ENCODE assay signal across 20 cellular contexts in genomic region chr3:56123487-56123886, GRCh38.
A peak's percentile ranks its signal among the peaks of the same experiment; 100 is the strongest.
DNase-seq lines count a peak whose midpoint lies in the region; ATAC-seq and TF ChIP-seq lines count a peak whose summit lies in the region.
"Had no signal": no experiment of that assay in that cellular context is flagged by ENCODE, and none has a peak within 500 bp of the region (broad histone marks: within the 10 kb centered on the region; RNA-seq: fewer than 3 reads in every experiment).

No MANE protein-coding gene starts in this region.

- peak overlapping the region; percentile 82 for H3K27ac ChIP-seq in HUES48 (ENCODE audit: low read depth, low read length)
- no peak overlapping the region for H3K27ac ChIP-seq in CD4-positive, alpha-beta T cell (ENCODE audit: low read depth, low read length)
- H3K27ac ChIP-seq: RWPE1, SJSA1 had no signal

- intact Hi-C loops in CD4-positive, alpha-beta T cell (cut with DNase I, micrococcal nuclease) = no loop called here

- peaks cover 11% of the 10 kb centered on the region for H3K27me3 Mint-ChIP-seq in WTC11 (ENCODE audit: low read depth)
- H3K27me3 Mint-ChIP-seq in CD4-positive, alpha-beta T cell = no peaks in the 10 kb centered on the region
- H3K27me3 Mint-ChIP-seq: B cell; CD4-positive, CD25-positive, alpha-beta regulatory T cell had no signal

- H3K9me3 ChIP-seq in HUES48 (ENCODE audit: control insufficient read depth, insufficient read depth, low read length) = no peaks in the 10 kb centered on the region
- no peaks in the 10 kb centered on the region for H3K9me3 ChIP-seq in CD4-positive, alpha-beta T cell (ENCODE audit: control insufficient read depth, low read length)
- H3K9me3 ChIP-seq: SJSA1 had no signal

- no peak overlapping the region for H3K27ac Mint-ChIP-seq in WTC11
- no peak overlapping the region for H3K27ac Mint-ChIP-seq in CD4-positive, alpha-beta T cell
- H3K27ac Mint-ChIP-seq: B cell; CD4-positive, CD25-positive, alpha-beta regulatory T cell; IgD-negative memory B cell had no signal

- no peaks in the 10 kb centered on the region for H3K27me3 ChIP-seq in HUES48 (ENCODE audit: control insufficient read depth, insufficient read depth, low read length)
- H3K27me3 ChIP-seq in CD4-positive, alpha-beta T cell (ENCODE audit: control insufficient read depth, insufficient read depth, low read length) = no peaks in the 10 kb centered on the region
- H3K27me3 ChIP-seq: SJSA1 had no signal

- peaks cover 7% of the 10 kb centered on the region for H3K9me3 Mint-ChIP-seq in WTC11
- no peaks in the 10 kb centered on the region for H3K9me3 Mint-ChIP-seq in CD4-positive, alpha-beta T cell

- CTCF ChIA-PET in WTC11 (lab: Charles Lee) = no interaction called here
- CTCF ChIA-PET in CD4-positive, alpha-beta T cell (lab: Charles Lee) = no interaction called here

- no peaks in the 10 kb centered on the region for H3K36me3 ChIP-seq in HUES48 (ENCODE audit: control insufficient read depth, insufficient read depth, low read length)
- H3K36me3 ChIP-seq: SJSA1 had no signal

- peaks cover 50% of the 10 kb centered on the region for H3K4me1 Mint-ChIP-seq in WTC11
- no peaks in the 10 kb centered on the region for H3K4me1 Mint-ChIP-seq in CD4-positive, alpha-beta T cell (ENCODE audit: low read depth)
- H3K4me1 Mint-ChIP-seq: B cell, IgD-negative memory B cell had no signal

- no peak for TF ChIP-seq CTCF in WTC11 (IDR thresholded peaks at IDR 0.05)
- TF ChIP-seq CTCF in CD4-positive, alpha-beta T cell (IDR thresholded peaks at IDR 0.05) = no peak

- peak; percentile 97 for ATAC-seq in WTC11
- ATAC-seq in CD4-positive, alpha-beta T cell (ENCODE audit: poor library complexity) = no peak
- ATAC-seq in HG02571 (IDR thresholded peaks at IDR 0.05; ENCODE audit: unreplicated experiment) = no peak

- POLR2A ChIA-PET in WTC11 (lab: Charles Lee) = no interaction called here
- POLR2A ChIA-PET in CD4-positive, alpha-beta T cell (lab: Charles Lee) = no interaction called here

- H3K36me3 Mint-ChIP-seq in WTC11 = no peaks in the 10 kb centered on the region; the same call in 1 of the 2 replicates
- H3K36me3 Mint-ChIP-seq in CD4-positive, alpha-beta T cell (ENCODE audit: low read depth) = no peaks in the 10 kb centered on the region
- H3K36me3 Mint-ChIP-seq: CD4-positive, CD25-positive, alpha-beta regulatory T cell had no signal

- peak; percentile 37 for DNase-seq in WTC11 (ENCODE audit: low spot score)
- DNase-seq in iPS-NIHi11 (ENCODE audit: low spot score) = peak; percentile 74
- no peak for DNase-seq in Ammon's horn (ENCODE audit: low spot score)
- no peak for DNase-seq in activated naive CD4-positive, alpha-beta T cell treated with anti-CD3 and anti-CD28 coated beads, Interleukin-2, amount 50 U/mL, for 16 hours
- no peak for DNase-seq in CD4-positive, alpha-beta T cell
- DNase-seq: CD4-positive, CD25-positive, alpha-beta regulatory T cell; HCEC 1CT; Kasumi-1; MM.1S; NCI-H1105; NCI-H2029; NCI-H2171; NCI-H446 treated with DMSO at 0.1 percent for 48 hours; NCI-H748 treated with DMSO at 0.1 percent for 48 hours had no signal

- peaks cover 35% of the 10 kb centered on the region for H3K4me1 ChIP-seq in HUES48 (ENCODE audit: control insufficient read depth, insufficient read depth, low read length)

- H3K4me3 Mint-ChIP-seq in WTC11 = no peak overlapping the region
- no peak overlapping the region for H3K4me3 Mint-ChIP-seq in CD4-positive, alpha-beta T cell
- H3K4me3 Mint-ChIP-seq: B cell; CD4-positive, CD25-positive, alpha-beta regulatory T cell; IgD-negative memory B cell had no signal

- no peak overlapping the region for H3K4me3 ChIP-seq in HUES48 (ENCODE audit: low read depth, low read length)
- H3K4me3 ChIP-seq: SJSA1 had no signal

- H3K9ac ChIP-seq in HUES48 (ENCODE audit: low read depth, low read length) = no peak overlapping the region

TF ChIP-seq in WTC11, 78 proteins besides CTCF, POLR2A, EP300 and RAD21 (continues in another document):
- TF ChIP-seq NFYB (CRISPR knock-in tag; conservative IDR thresholded peaks at IDR 0.05; ENCODE audit: low read depth) (no peak), ZNF121 (CRISPR knock-in tag; IDR thresholded peaks at IDR 0.05) (no peak), TP53 (CRISPR knock-in tag; IDR thresholded peaks at IDR 0.05) (no peak), TEAD4 (CRISPR knock-in tag; IDR thresholded peaks at IDR 0.05) (no peak), OVOL2 (CRISPR knock-in tag; IDR thresholded peaks at IDR 0.05; ENCODE audit: borderline replicate concordance) (no peak), NR3C1 (CRISPR knock-in tag; conservative IDR thresholded peaks at IDR 0.05; ENCODE audit: low read depth) (no peak), ERG (CRISPR knock-in tag; IDR thresholded peaks at IDR 0.05) (no peak), ATF1 (CRISPR knock-in tag; IDR thresholded peaks at IDR 0.05) (no peak), E2F1 (CRISPR knock-in tag; IDR thresholded peaks at IDR 0.05) (no peak), ZNF219 (CRISPR knock-in tag; IDR thresholded peaks at IDR 0.05; ENCODE audit: borderline replicate concordance) (peak; percentile 63; the same call in 1 of the 2 replicates), NFE2L1 (CRISPR knock-in tag; IDR thresholded peaks at IDR 0.05) (no peak), ZNF416 (CRISPR knock-in tag; IDR thresholded peaks at IDR 0.05) (no peak), PRRX2 (CRISPR knock-in tag; IDR thresholded peaks at IDR 0.05) (no peak), SMAD3 (CRISPR knock-in tag; IDR thresholded peaks at IDR 0.05; ENCODE audit: borderline replicate concordance) (no peak), ESRRA (CRISPR knock-in tag; IDR thresholded peaks at IDR 0.05; ENCODE audit: borderline replicate concordance) (no peak), ELF4 (CRISPR knock-in tag; IDR thresholded peaks at IDR 0.05; ENCODE audit: low read depth) (no peak)
- TF ChIP-seq, protein P1, sequence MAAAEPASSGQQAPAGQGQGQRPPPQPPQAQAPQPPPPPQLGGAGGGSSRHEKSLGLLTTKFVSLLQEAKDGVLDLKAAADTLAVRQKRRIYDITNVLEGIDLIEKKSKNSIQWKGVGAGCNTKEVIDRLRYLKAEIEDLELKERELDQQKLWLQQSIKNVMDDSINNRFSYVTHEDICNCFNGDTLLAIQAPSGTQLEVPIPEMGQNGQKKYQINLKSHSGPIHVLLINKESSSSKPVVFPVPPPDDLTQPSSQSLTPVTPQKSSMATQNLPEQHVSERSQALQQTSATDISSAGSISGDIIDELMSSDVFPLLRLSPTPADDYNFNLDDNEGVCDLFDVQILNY (CRISPR knock-in tag; IDR thresholded peaks at IDR 0.05) = no peak
- TF ChIP-seq, protein P2, sequence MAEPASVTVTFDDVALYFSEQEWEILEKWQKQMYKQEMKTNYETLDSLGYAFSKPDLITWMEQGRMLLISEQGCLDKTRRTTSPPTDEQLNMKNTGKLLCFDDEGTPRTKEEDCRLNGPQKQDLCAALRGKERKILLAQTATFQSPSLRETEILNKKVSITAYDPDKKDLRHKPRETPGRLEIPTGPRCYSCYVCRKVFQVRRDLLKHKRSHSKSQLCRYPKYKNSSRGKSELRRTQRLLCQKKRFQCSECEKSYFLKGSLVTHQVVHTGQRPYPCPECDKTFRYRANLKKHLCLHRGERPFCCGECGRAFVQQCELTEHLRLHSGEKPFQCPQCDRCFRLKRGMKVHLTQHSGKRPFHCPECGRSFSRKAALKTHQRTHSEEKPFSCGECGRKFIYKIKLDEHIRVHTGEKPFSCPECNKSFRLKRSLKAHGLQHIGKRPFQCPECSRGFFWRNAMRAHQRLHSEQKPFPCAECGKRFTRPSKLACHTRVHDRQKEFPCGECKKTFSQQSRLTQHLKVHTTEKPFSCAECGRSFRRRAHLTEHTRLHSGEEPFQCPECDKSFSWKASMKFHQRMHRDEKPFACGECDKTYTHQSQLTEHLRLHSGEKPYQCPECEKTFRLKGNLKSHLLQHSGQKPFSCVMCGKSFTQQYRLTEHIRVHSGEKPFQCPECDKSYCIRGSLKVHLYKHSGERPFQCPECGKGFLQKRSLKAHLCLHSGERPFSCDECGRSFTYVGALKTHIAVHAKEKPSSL (CRISPR knock-in tag; conservative IDR thresholded peaks at IDR 0.05) = no peak
- TF ChIP-seq, protein P3, sequence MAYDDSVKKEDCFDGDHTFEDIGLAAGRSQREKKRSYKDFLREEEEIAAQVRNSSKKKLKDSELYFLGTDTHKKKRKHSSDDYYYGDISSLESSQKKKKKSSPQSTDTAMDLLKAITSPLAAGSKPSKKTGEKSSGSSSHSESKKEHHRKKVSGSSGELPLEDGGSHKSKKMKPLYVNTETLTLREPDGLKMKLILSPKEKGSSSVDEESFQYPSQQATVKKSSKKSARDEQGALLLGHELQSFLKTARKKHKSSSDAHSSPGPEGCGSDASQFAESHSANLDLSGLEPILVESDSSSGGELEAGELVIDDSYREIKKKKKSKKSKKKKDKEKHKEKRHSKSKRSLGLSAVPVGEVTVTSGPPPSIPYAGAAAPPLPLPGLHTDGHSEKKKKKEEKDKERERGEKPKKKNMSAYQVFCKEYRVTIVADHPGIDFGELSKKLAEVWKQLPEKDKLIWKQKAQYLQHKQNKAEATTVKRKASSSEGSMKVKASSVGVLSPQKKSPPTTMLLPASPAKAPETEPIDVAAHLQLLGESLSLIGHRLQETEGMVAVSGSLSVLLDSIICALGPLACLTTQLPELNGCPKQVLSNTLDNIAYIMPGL (CRISPR knock-in tag; IDR thresholded peaks at IDR 0.05) = no peak

Comparison
In these comparisons a context has a peak if more than half of its experiments do, and no peak if none do; other contexts are left out.
1. DNase-seq: peak in WTC11 (single experiment) and iPS-NIHi11 (single experiment); none in Ammon's horn (single experiment), activated naive CD4-positive, alpha-beta T cell treated with anti-CD3 and anti-CD28 coated beads, Interleukin-2, amount 50 U/mL, for 16 hours (single experiment) and CD4-positive, alpha-beta T cell (0 of 10).